Comparison of ENCODE assay signal across 8 cellular contexts in the genomic region with DNA sequence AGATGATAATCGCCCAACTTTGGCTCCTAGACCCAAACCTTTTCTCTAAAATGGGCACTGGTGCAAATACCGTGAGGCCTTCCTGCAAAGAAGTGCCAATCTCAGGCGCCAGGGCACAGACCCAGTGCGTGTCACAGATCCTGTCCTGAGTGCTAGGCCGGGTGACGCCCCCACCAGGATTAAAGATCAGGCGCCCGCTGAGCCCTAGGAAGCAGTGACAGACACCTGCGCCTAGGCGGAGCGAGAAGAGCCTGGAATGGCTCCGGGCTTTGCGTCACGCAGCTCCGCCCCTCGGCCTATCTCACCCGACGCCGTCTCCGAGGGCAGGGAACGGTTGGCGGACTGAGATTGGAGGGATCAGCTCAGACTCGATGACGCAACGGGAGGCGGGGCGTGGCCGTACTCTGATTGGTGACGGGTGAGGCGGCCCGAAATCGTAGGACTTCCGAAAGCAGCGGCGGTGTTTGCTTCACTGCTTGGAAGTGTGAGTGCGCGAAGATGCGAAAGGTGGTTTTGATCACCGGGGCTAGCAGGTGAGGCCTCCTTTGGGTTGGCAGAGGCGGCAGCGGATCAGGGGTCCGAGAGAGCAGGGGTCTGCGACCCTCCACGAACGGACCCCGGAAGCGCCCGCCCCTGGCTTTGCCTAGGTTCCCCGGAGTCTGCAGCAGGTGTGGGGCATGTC. TPM values are rescaled to one million over a fixed set of nuclear protein-coding genes. Genes with fewer than 3 reads are reported as not detected.
DNase-seq lines count a peak whose midpoint lies in the region; ATAC-seq, FAIRE-seq and TF ChIP-seq lines count a peak whose summit lies in the region.
"Not testable (repeated sequence)": the region's sequence is repeated elsewhere in the genome, so short reads cannot be mapped to it uniquely, and the experiment has no call there.

TSS of gene HSD17B7 (plus strand) at position 400 of the 682 bp plus-strand sequence. CDS start at position 499, 99 bp downstream.

- peaks cover 11% of the 10 kb centered on the region for H3K36me3 Mint-ChIP-seq in activated naive CD8-positive, alpha-beta T cell treated with anti-CD3 and anti-CD28 coated beads, Interleukin-2, amount 50 U/mL, for 24 hours (ENCODE audit: low read depth)

- peak; percentile 78 to 89 for TF ChIP-seq EP300 in tibial nerve (IDR thresholded peaks at IDR 0.05)

- peak within 1 kb of the TSS; percentile 86 for H3K4me3 Mint-ChIP-seq in activated naive CD8-positive, alpha-beta T cell treated with anti-CD3 and anti-CD28 coated beads, Interleukin-2, amount 50 U/mL, for 24 hours

- not testable (repeated sequence) for H3K27me3 ChIP-seq in tibial nerve

- H3K27me3 Mint-ChIP-seq in activated naive CD8-positive, alpha-beta T cell treated with anti-CD3 and anti-CD28 coated beads, Interleukin-2, amount 50 U/mL, for 24 hours = not testable (repeated sequence)

- not testable (repeated sequence) for H3K36me3 ChIP-seq in tibial nerve

- peak; percentile 100 for ATAC-seq in HG02852 (IDR thresholded peaks at IDR 0.05; ENCODE audit: unreplicated experiment)
- peak; percentile 100 for ATAC-seq in activated naive CD8-positive, alpha-beta T cell treated with anti-CD3 and anti-CD28 coated beads, Interleukin-2, amount 50 U/mL, for 24 hours

- not testable (repeated sequence) for H3K9me3 ChIP-seq in tibial nerve

- peak; percentile 99 for FAIRE-seq in GM12892 (lab: Jason Lieb, UNC)

- H3K4me1 ChIP-seq in tibial nerve = not testable (repeated sequence)

- H3K4me3 ChIP-seq in tibial nerve = peak within 1 kb of the TSS; percentile 43 to 58 (median 50)

- peak within 1 kb of the TSS; percentile 86 to 94 (median 91) for H3K27ac ChIP-seq in tibial nerve

- peak within 1 kb of the TSS; percentile 90 for H3K27ac Mint-ChIP-seq in activated naive CD8-positive, alpha-beta T cell treated with anti-CD3 and anti-CD28 coated beads, Interleukin-2, amount 50 U/mL, for 24 hours

- peak; percentile 38; the same call in 1 of the 2 replicates for TF ChIP-seq POLR2A in GM12892 (IDR thresholded peaks at IDR 0.05; ENCODE audit: low read depth, low read length)
- peak in 1 of 2 donors; percentile 75 for TF ChIP-seq POLR2A in tibial nerve (IDR thresholded peaks at IDR 0.05)

- TF ChIP-seq CTCF in tibial nerve (IDR thresholded peaks at IDR 0.05) = peak in 1 of 5 experiments; percentile 44

- WGBS in tibial nerve, 2 donors = 2% methylated on average over 10 to 21 of the region's 49 CpGs

- not testable (repeated sequence) for DNase-seq in GM12892 (ENCODE audit: insufficient read length)
- peak; percentile 83 for DNase-seq in NCI-H1436 treated with DMSO at 0.1 percent for 48 hours (lab: John Stamatoyannopoulos, UW)
- DNase-seq in T-helper 1 cell = peak; percentile 63 to 80 (median 72)
- peak; percentile 71 for DNase-seq in activated naive CD8-positive, alpha-beta T cell treated with anti-CD3 and anti-CD28 coated beads, Interleukin-2, amount 50 U/mL, for 24 hours
- peak; percentile 92 for DNase-seq in cardiac septum (ENCODE audit: low spot score)
- peak; percentile 89 for DNase-seq in pons (ENCODE audit: low spot score)
- peak; percentile 49 to 63 for DNase-seq in tibial nerve (ENCODE audit: low spot score in 2 of 2)

- H3K9me3 Mint-ChIP-seq in activated naive CD8-positive, alpha-beta T cell treated with anti-CD3 and anti-CD28 coated beads, Interleukin-2, amount 50 U/mL, for 24 hours = not testable (repeated sequence)

- H3K4me1 Mint-ChIP-seq in activated naive CD8-positive, alpha-beta T cell treated with anti-CD3 and anti-CD28 coated beads, Interleukin-2, amount 50 U/mL, for 24 hours = peaks cover 10% of the 10 kb centered on the region

- intact Hi-C loops in cardiac septum (cut with DNase I) = not testable (repeated sequence)

RNA-seq across cellular contexts. Expression of gene HSD17B7, which starts in this region (rescaled TPM):
- polyA plus RNA-seq in GM12892 (2012; ENCODE audit: missing spikeins) = 32.5 TPM
- total RNA-seq in cardiac septum (4.6 TPM), tibial nerve (10 to 100 TPM; 12.4 to 23.7 (median 19.8) TPM)
